8 cellular contexts compared by ENCODE assay signal in genomic region chr13:49494645-49495044, GRCh38. TPM values are rescaled to one million over a fixed set of nuclear protein-coding genes. Genes with fewer than 3 reads are reported as not detected.
A peak's percentile ranks its signal among the peaks of the same experiment; 100 is the strongest.
DNase-seq lines count a peak whose midpoint lies in the region; ATAC-seq and TF ChIP-seq lines count a peak whose summit lies in the region.

No MANE protein-coding gene starts in this region.

- H3K4me3 Mint-ChIP-seq in CD8-positive, alpha-beta memory T cell = peak overlapping the region; percentile 95 to 99 (median 98)
- H3K4me3 Mint-ChIP-seq in chondrocyte (ENCODE audit: unreplicated experiment) = peak overlapping the region; percentile 89

- TF ChIP-seq EP300 in ovary (IDR thresholded peaks at IDR 0.05) = no peak

- POLR2A ChIA-PET in CD8-positive, alpha-beta memory T cell (lab: Charles Lee) = interaction anchor here (0.7 to 0.9 kb wide), 2 partner anchors 26 to 50 kb away, joined by 3 to 4 read pairs; no protein-coding TSS in a partner anchor

- no peaks in the 10 kb centered on the region for H3K27me3 ChIP-seq in CD8-positive, alpha-beta memory T cell (ENCODE audit: insufficient read depth, low read length, poor library complexity, severe bottlenecking)
- H3K27me3 ChIP-seq in ovary = no peaks in the 10 kb centered on the region

- no peaks in the 10 kb centered on the region for H3K9me3 Mint-ChIP-seq in CD8-positive, alpha-beta memory T cell
- H3K9me3 Mint-ChIP-seq in chondrocyte (ENCODE audit: low read depth) = no peaks in the 10 kb centered on the region

- H3K4me1 ChIP-seq in CD8-positive, alpha-beta memory T cell (ENCODE audit: insufficient read depth, low read length) = peaks cover 34% of the 10 kb centered on the region
- no peaks in the 10 kb centered on the region for H3K4me1 ChIP-seq in ovary (ENCODE audit: insufficient read depth)

- 40 to 52% (median 44%) methylated on average over 2 of the region's 2 CpGs for WGBS in ovary, 3 donors

- TF ChIP-seq POLR2A in ovary (IDR thresholded peaks at IDR 0.05) = no peak

- intact Hi-C loops in ovary (cut with DNase I) = no loop called here

- CTCF ChIA-PET in CD8-positive, alpha-beta memory T cell (lab: Charles Lee) = no interaction called here

- peak overlapping the region; percentile 87 for H3K27ac ChIP-seq in CD8-positive, alpha-beta memory T cell (ENCODE audit: low read depth, low read length)
- H3K27ac ChIP-seq in ovary = no peak overlapping the region

- H3K9me3 ChIP-seq in CD8-positive, alpha-beta memory T cell (ENCODE audit: low read length) = no peaks in the 10 kb centered on the region
- H3K9me3 ChIP-seq in ovary = no peaks in the 10 kb centered on the region

- no peak for DNase-seq in CD8-positive, alpha-beta memory T cell
- DNase-seq in M059J (ENCODE audit: low read depth) = peak; percentile 27
- no peak for DNase-seq in chondrocyte (ENCODE audit: low spot score)
- no peak for DNase-seq in ovary
- DNase-seq in stimulated activated CD4-positive, alpha-beta T cell treated with anti-CD3 and anti-CD28 coated beads, Interleukin-15, amount 100 ng/mL, for 24 hours = no peak
- no peak for DNase-seq in iPS-NIHi7 (ENCODE audit: extremely low spot score)

- H3K36me3 Mint-ChIP-seq in CD8-positive, alpha-beta memory T cell = peaks cover 3 to 34% (median 8%) of the 10 kb centered on the region in 3 donors
- H3K36me3 Mint-ChIP-seq in chondrocyte (ENCODE audit: low read depth) = no peaks in the 10 kb centered on the region

- no peaks in the 10 kb centered on the region for H3K36me3 ChIP-seq in CD8-positive, alpha-beta memory T cell (ENCODE audit: insufficient read depth, low read length)
- H3K36me3 ChIP-seq in ovary = no peaks in the 10 kb centered on the region

- H3K27me3 Mint-ChIP-seq in CD8-positive, alpha-beta memory T cell = no peaks in the 10 kb centered on the region
- H3K27me3 Mint-ChIP-seq in chondrocyte (ENCODE audit: low read depth) = no peaks in the 10 kb centered on the region

- H3K27ac Mint-ChIP-seq in CD8-positive, alpha-beta memory T cell = peak overlapping the region; percentile 17 to 100 (median 96)
- H3K27ac Mint-ChIP-seq in chondrocyte (ENCODE audit: unreplicated experiment) = no peak overlapping the region

- peaks cover 36 to 51% (median 40%) of the 10 kb centered on the region in 3 donors for H3K4me1 Mint-ChIP-seq in CD8-positive, alpha-beta memory T cell
- H3K4me1 Mint-ChIP-seq in chondrocyte (ENCODE audit: low read depth) = peaks cover 19% of the 10 kb centered on the region

- no peak for ATAC-seq in HG03521 (IDR thresholded peaks at IDR 0.05; ENCODE audit: unreplicated experiment)
- ATAC-seq in HG03565 (IDR thresholded peaks at IDR 0.05; ENCODE audit: unreplicated experiment) = no peak

- H3K4me3 ChIP-seq in CD8-positive, alpha-beta memory T cell (ENCODE audit: low read length) = no peak overlapping the region
- peak overlapping the region; percentile 42 for H3K4me3 ChIP-seq in ovary

- peak; percentile 25 for TF ChIP-seq CTCF in chondrocyte (IDR thresholded peaks at IDR 0.05)
- TF ChIP-seq CTCF in ovary (IDR thresholded peaks at IDR 0.05) = no peak

RNA-seq across cellular contexts. Expression of gene PHF11, which starts 1.1 kb away (rescaled TPM):
- 10 to 100 TPM; 39.1 to 43.5 TPM for total RNA-seq in CD8-positive, alpha-beta memory T cell
- polyA plus RNA-seq in CD8-positive, alpha-beta memory T cell = 92.6 TPM
- total RNA-seq in M059J (2014; rRNA removed; shearing (Covaris generic)) = 48.3 and 55.6 TPM in 2 replicates
- total RNA-seq in chondrocyte (20.4 to 26.0 TPM (median 24.6 TPM) in 3 replicates), ovary (10 to 100 TPM; 25.6 to 43.5 (median 34.0) TPM)
- 10 to 100 TPM; 25.5 to 57.0 TPM for polyA plus RNA-seq in ovary

RNA-seq across cellular contexts. Expression of gene SETDB2, which starts 50.6 kb away (rescaled TPM):
- 10 to 100 TPM; 13.1 to 13.4 TPM for total RNA-seq in CD8-positive, alpha-beta memory T cell
- 11.2 TPM for polyA plus RNA-seq in CD8-positive, alpha-beta memory T cell
- 4.9 and 8.0 TPM in 2 replicates for total RNA-seq in M059J (2014; rRNA removed; shearing (Covaris generic))
- 7.3 to 10.3 TPM (median 8.2 TPM) in 3 replicates for total RNA-seq in chondrocyte
- total RNA-seq in ovary = 10 to 100 TPM in 6 of 7 donors, 1 to 10 TPM in 1; 9.1 to 21.6 (median 19.8) TPM
- polyA plus RNA-seq in ovary = 10 to 100 TPM in 1 of 2 donors, 1 to 10 TPM in 1; 6.6 to 14.3 TPM

RNA-seq across cellular contexts. Expression of gene CAB39L, which starts 50.8 kb away (rescaled TPM):
- 1 to 10 TPM; 5.8 to 7.4 TPM for total RNA-seq in CD8-positive, alpha-beta memory T cell
- 4.7 TPM for polyA plus RNA-seq in CD8-positive, alpha-beta memory T cell
- 0.94 and 3.1 TPM in 2 replicates for total RNA-seq in M059J (2014; rRNA removed; shearing (Covaris generic))
- total RNA-seq in chondrocyte (5.1 to 6.2 TPM (median 6.0 TPM) in 3 replicates), ovary (10 to 100 TPM; 22.6 to 42.7 (median 26.5) TPM)
- 10 to 100 TPM; 15.9 to 24.7 TPM for polyA plus RNA-seq in ovary
